In genomic region chr11:78432058-78432515, GRCh38 we compare ENCODE assay signal across 9 cellular contexts. TPM values are rescaled to one million over a fixed set of nuclear protein-coding genes. Genes with fewer than 3 reads are reported as not detected.
DNase-seq lines count a peak whose midpoint lies in the region; ATAC-seq and TF ChIP-seq lines count a peak whose summit lies in the region.
"Had no signal": no experiment of that assay in that cellular context is flagged by ENCODE, and none has a peak within 500 bp of the region (broad histone marks: within the 10 kb centered on the region; RNA-seq: fewer than 3 reads in every experiment).

No MANE protein-coding gene starts in this region.

- H3K9me3 ChIP-seq in OCI-LY3 (ENCODE audit: insufficient read depth, low read length): no peaks in the 10 kb centered on the region
- no peaks in the 10 kb centered on the region for H3K9me3 ChIP-seq in transverse colon

- H3K9ac ChIP-seq in OCI-LY3 (ENCODE audit: low read length): no peak overlapping the region

- no peak overlapping the region for H3K4me3 Mint-ChIP-seq in activated CD4-positive, alpha-beta T cell treated with anti-CD3 and anti-CD28 coated beads, Interleukin-2, amount 10 ng/mL, durations not matched to agents 24 days and 14 days

- no peaks in the 10 kb centered on the region for H3K9me3 Mint-ChIP-seq in activated CD4-positive, alpha-beta T cell treated with anti-CD3 and anti-CD28 coated beads, Interleukin-2, amount 10 ng/mL, durations not matched to agents 24 days and 14 days

- ATAC-seq in HG02571 (IDR thresholded peaks at IDR 0.05; ENCODE audit: unreplicated experiment): no peak

- no peak overlapping the region for H3K27ac ChIP-seq in OCI-LY3 (ENCODE audit: low read length)
- no peak overlapping the region for H3K27ac ChIP-seq in transverse colon

- TF ChIP-seq EP300 in transverse colon (IDR thresholded peaks at IDR 0.05; ENCODE audit: low read depth): no peak

- in situ Hi-C loops in transverse colon (cut with MboI; ENCODE audit: low pct_ligation_motif_present in 1 of 4, low pct_unique_long_range_greater_than_20kb in 1 of 4, low sequenced_read_pairs in 3 of 4): loop anchor here in 1 of 4 donors (10.0 kb wide), 1 partner anchor 207 kb away; no protein-coding TSS in a partner anchor

- H3K27ac Mint-ChIP-seq in activated CD4-positive, alpha-beta T cell treated with anti-CD3 and anti-CD28 coated beads, Interleukin-2, amount 10 ng/mL, durations not matched to agents 24 days and 14 days: no peak overlapping the region

- TF ChIP-seq CTCF in OCI-LY3 (IDR thresholded peaks at IDR 0.05; ENCODE audit: low read depth, low read length) (peak; percentile 58), foreskin fibroblast (IDR thresholded peaks at IDR 0.05; ENCODE audit: low read depth, low read length) (peak; percentile 55), transverse colon (IDR thresholded peaks at IDR 0.05) (peak; percentile 28 to 49 (median 37))

- H4K20me1 ChIP-seq in OCI-LY3 (ENCODE audit: insufficient read depth, low read length): no peaks in the 10 kb centered on the region

- no peaks in the 10 kb centered on the region for H3K79me2 ChIP-seq in OCI-LY3 (ENCODE audit: low read length)

- H3K4me2 ChIP-seq in OCI-LY3 (ENCODE audit: low read length): no peak overlapping the region

- H3K36me3 ChIP-seq in OCI-LY3 (replicated peaks; ENCODE audit: low read depth, low read length) (peaks cover 7% of the 10 kb centered on the region), transverse colon (peaks cover 0 to 6% (median 0%) of the 10 kb centered on the region in 4 donors)

- H2AFZ ChIP-seq in OCI-LY3 (ENCODE audit: low read depth, low read length): no peak overlapping the region

- no peaks in the 10 kb centered on the region for H3K27me3 Mint-ChIP-seq in activated CD4-positive, alpha-beta T cell treated with anti-CD3 and anti-CD28 coated beads, Interleukin-2, amount 10 ng/mL, durations not matched to agents 24 days and 14 days

- 78% methylated on average over 4 of the region's 4 CpGs; no CpG with 5 or more reads in 1 of the 2 donors for WGBS in transverse colon (ENCODE audit: low coverage in 1 of 2), 2 donors

- H3K27me3 ChIP-seq in OCI-LY3 (ENCODE audit: low read depth, low read length): no peaks in the 10 kb centered on the region
- H3K27me3 ChIP-seq in transverse colon: no peaks in the 10 kb centered on the region

- peaks cover 21% of the 10 kb centered on the region for H3K4me1 Mint-ChIP-seq in activated CD4-positive, alpha-beta T cell treated with anti-CD3 and anti-CD28 coated beads, Interleukin-2, amount 10 ng/mL, durations not matched to agents 24 days and 14 days

- no peak overlapping the region for H3K4me3 ChIP-seq in OCI-LY3 (ENCODE audit: low read length)
- H3K4me3 ChIP-seq in foreskin fibroblast (ENCODE audit: low read depth in 1 of 2, low read length in 2 of 2): no peak overlapping the region
- no peak overlapping the region for H3K4me3 ChIP-seq in transverse colon

- peaks cover 46% of the 10 kb centered on the region for H3K4me1 ChIP-seq in OCI-LY3 (ENCODE audit: low read length)
- H3K4me1 ChIP-seq in transverse colon: peaks cover 0 to 24% (median 10%) of the 10 kb centered on the region in 4 donors

- peaks cover 9% of the 10 kb centered on the region for H3K36me3 Mint-ChIP-seq in activated CD4-positive, alpha-beta T cell treated with anti-CD3 and anti-CD28 coated beads, Interleukin-2, amount 10 ng/mL, durations not matched to agents 24 days and 14 days (ENCODE audit: low read depth)

- DNase-seq in activated CD4-positive, alpha-beta T cell treated with anti-CD3 and anti-CD28 coated beads, Interleukin-2, amount 10 ng/mL, durations not matched to agents 24 days and 14 days: peak; percentile 72
- DNase-seq in activated CD4-positive, alpha-beta T cell treated with anti-CD3 and anti-CD28 coated beads, Interleukin-2, amount 50 U/mL, for 48 hours: no peak
- DNase-seq in foreskin fibroblast (peak in 1 of 2 donors; percentile 37), transverse colon (no peak), SIG-M5 treated with dmso at 0.1 percent for 504 hours (lab: John Stamatoyannopoulos, UW; ENCODE audit: unreplicated experiment) (no peak), NCI-H1105 (lab: John Stamatoyannopoulos, UW) (no peak)
- DNase-seq: left cardiac atrium had no signal

- intact Hi-C loops in activated CD4-positive, alpha-beta T cell treated with anti-CD3 and anti-CD28 coated beads, Interleukin-2, amount 10 ng/mL, durations not matched to agents 24 days and 14 days (cut with micrococcal nuclease): loop anchor here (2.0 kb wide), 1 partner anchor 13 kb away; no protein-coding TSS in a partner anchor
- intact Hi-C loops in transverse colon (cut with DNase I; ENCODE audit: low total_unique reads): no loop called here

- TF ChIP-seq POLR2A in transverse colon (IDR thresholded peaks at IDR 0.05): no peak

RNA-seq across cellular contexts. Expression of gene GAB2, which starts 14.5 kb away (rescaled TPM):
- total RNA-seq in activated CD4-positive, alpha-beta T cell treated with anti-CD3 and anti-CD28 coated beads, Interleukin-2, amount 10 ng/mL, durations not matched to agents 24 days and 14 days: 16.1 and 17.0 TPM in 2 replicates
- 10 to 100 TPM in 3 of 4 donors, 1 to 10 TPM in 1; 5.8 to 35.7 (median 22.9) TPM for total RNA-seq in transverse colon
